ENCODE assay signal across 19 cellular contexts in genomic region chr15:80866936-80867335, GRCh38.
"Had no signal": no experiment of that assay in that cellular context is flagged by ENCODE, and none has a peak within 500 bp of the region (broad histone marks: within the 10 kb centered on the region; RNA-seq: fewer than 3 reads in every experiment).

No MANE protein-coding gene starts in this region.

- H3K4me3 Mint-ChIP-seq: activated B cell treated with CpG ODN at 0.5 μM for 24 hours; activated CD4-positive, alpha-beta T cell treated with anti-CD3 and anti-CD28 coated beads, Interleukin-2, amount 10 ng/mL, durations not matched to agents 24 days and 14 days; activated CD8-positive, alpha-beta T cell treated with anti-CD3 and anti-CD28 coated beads, Interleukin-2, amount 10 ng/mL, durations not matched to agents 7 days and 5 days; natural killer cell; T-helper 1 cell treated with Interleukin-12 subunit alpha and Interleukin-12 subunit beta and Interleukin-4 antibody, amounts not matched to agents 30 μg/mL and 1 μg/mL, for 36 hours had no signal

- H3K27ac Mint-ChIP-seq: activated B cell treated with CpG ODN at 0.5 μM for 24 hours; activated CD4-positive, alpha-beta T cell treated with anti-CD3 and anti-CD28 coated beads, Interleukin-2, amount 10 ng/mL, durations not matched to agents 24 days and 14 days; activated CD8-positive, alpha-beta T cell treated with anti-CD3 and anti-CD28 coated beads, Interleukin-2, amount 10 ng/mL, durations not matched to agents 7 days and 5 days; activated naive CD4-positive, alpha-beta T cell treated with anti-CD3 and anti-CD28 coated beads, Interleukin-2, amount 50 U/mL, for 72 hours; natural killer cell; T-helper 1 cell treated with Interleukin-12 subunit alpha and Interleukin-12 subunit beta and Interleukin-4 antibody, amounts not matched to agents 30 μg/mL and 1 μg/mL, for 36 hours had no signal

- DNase-seq: activated B cell treated with CpG ODN at 0.5 μM for 24 hours; activated CD4-positive, alpha-beta T cell treated with anti-CD3 and anti-CD28 coated beads, Interleukin-2, amount 10 ng/mL, durations not matched to agents 24 days and 14 days; activated CD8-positive, alpha-beta memory T cell treated with anti-CD3 and anti-CD28 coated beads, Interleukin-2, amount 50 U/mL, for 4 hours; activated CD8-positive, alpha-beta T cell treated with anti-CD3 and anti-CD28 coated beads, Interleukin-2, amount 10 ng/mL, durations not matched to agents 7 days and 5 days; activated effector memory CD4-positive, alpha-beta T cell treated with anti-CD3 and anti-CD28 coated beads, Interleukin-2, amount 50 U/mL, for 16 hours; activated T-cell treated with anti-CD3 and anti-CD28 coated beads, Interleukin-2, amount 50 U/mL, for 48 hours; dorsolateral prefrontal cortex; erythroblast; gastrocnemius medialis; heart left ventricle; kidney glomerular epithelial cell; mesendoderm; natural killer cell; sigmoid colon; stimulated activated CD4-positive, alpha-beta T cell treated with anti-CD3 and anti-CD28 coated beads, Interleukin-1b, Interleukin-23, amount 100 ng/mL, for 48 hours; stomach had no signal

- H3K27me3 ChIP-seq: dorsolateral prefrontal cortex, gastrocnemius medialis, heart left ventricle, sigmoid colon, stomach had no signal

- H3K27ac ChIP-seq: dorsolateral prefrontal cortex, gastrocnemius medialis, heart left ventricle, sigmoid colon, stomach, thoracic aorta had no signal

- H3K36me3 Mint-ChIP-seq: activated naive CD4-positive, alpha-beta T cell treated with anti-CD3 and anti-CD28 coated beads, Interleukin-2, amount 50 U/mL, for 72 hours; natural killer cell had no signal

- H3K9me3 Mint-ChIP-seq: activated B cell treated with CpG ODN at 0.5 μM for 24 hours; activated CD4-positive, alpha-beta T cell treated with anti-CD3 and anti-CD28 coated beads, Interleukin-2, amount 10 ng/mL, durations not matched to agents 24 days and 14 days; activated naive CD4-positive, alpha-beta T cell treated with anti-CD3 and anti-CD28 coated beads, Interleukin-2, amount 50 U/mL, for 72 hours; natural killer cell; T-helper 1 cell treated with Interleukin-12 subunit alpha and Interleukin-12 subunit beta and Interleukin-4 antibody, amounts not matched to agents 30 μg/mL and 1 μg/mL, for 36 hours had no signal

- ATAC-seq: activated CD8-positive, alpha-beta T cell treated with anti-CD3 and anti-CD28 coated beads, Interleukin-2, amount 10 ng/mL, durations not matched to agents 7 days and 5 days; activated naive CD4-positive, alpha-beta T cell treated with anti-CD3 and anti-CD28 coated beads, Interleukin-2, amount 50 U/mL, for 72 hours; gastrocnemius medialis; heart left ventricle; natural killer cell had no signal

- H3K36me3 ChIP-seq: gastrocnemius medialis, heart left ventricle, sigmoid colon, stomach, thoracic aorta had no signal

- H3K4me1 ChIP-seq: stomach had no signal

- H3K4me3 ChIP-seq: dorsolateral prefrontal cortex, gastrocnemius medialis, heart left ventricle, sigmoid colon, stomach, thoracic aorta had no signal

- H3K9me3 ChIP-seq: gastrocnemius medialis, heart left ventricle, sigmoid colon, stomach, thoracic aorta had no signal

- H3K4me1 Mint-ChIP-seq: activated B cell treated with CpG ODN at 0.5 μM for 24 hours; activated CD4-positive, alpha-beta T cell treated with anti-CD3 and anti-CD28 coated beads, Interleukin-2, amount 10 ng/mL, durations not matched to agents 24 days and 14 days; natural killer cell had no signal
